In genomic region chr15:54618120-54618519, GRCh38 we compare ENCODE assay signal across 15 cellular contexts.
A peak's percentile ranks its signal among the peaks of the same experiment; 100 is the strongest.
DNase-seq lines count a peak whose midpoint lies in the region; FAIRE-seq and TF ChIP-seq lines count a peak whose summit lies in the region.
"Had no signal": no experiment of that assay in that cellular context is flagged by ENCODE, and none has a peak within 500 bp of the region (broad histone marks: within the 10 kb centered on the region; RNA-seq: fewer than 3 reads in every experiment).

No MANE protein-coding gene starts in this region.

- H3K4me1 ChIP-seq in hepatocyte (ENCODE audit: insufficient read depth) (no peaks in the 10 kb centered on the region), SK-N-SH (ENCODE audit: control insufficient read depth in 1 of 2, insufficient read depth in 2 of 2, low read depth in 1 of 2, low read length in 1 of 2) (no peaks in the 10 kb centered on the region)

- no peak for TF ChIP-seq RAD21 in SK-N-SH (IDR thresholded peaks at IDR 0.05; ENCODE audit: low read length)

- DNase-seq in D721Med (ENCODE audit: insufficient read length, low spot score) (no peak), HT1080 (ENCODE audit: low read depth) (peak; percentile 58), NCI-H82 treated with DMSO at 0.1 percent for 48 hours (lab: John Stamatoyannopoulos, UW; ENCODE audit: unreplicated experiment) (peak; percentile 2), hepatocyte (ENCODE audit: low spot score) (peak; percentile 13), T-helper 9 cell (no peak), SK-N-SH (no peak)
- no peak for DNase-seq in effector CD4-positive, alpha-beta T cell
- DNase-seq: C1 segment of cervical spinal cord; CD4-positive, alpha-beta T cell; DMS153; GF-D8; GM23248 had no signal

- TF ChIP-seq CTCF in D721Med (IDR thresholded peaks at IDR 0.05; ENCODE audit: insufficient read depth, missing control alignments) (no peak), hepatocyte (IDR thresholded peaks at IDR 0.05; ENCODE audit: poor library complexity) (no peak), SK-N-SH (IDR thresholded peaks at IDR 0.05) (no peak)

- H3K27me3 ChIP-seq in hepatocyte (no peaks in the 10 kb centered on the region), SK-N-SH (ENCODE audit: insufficient read depth) (no peaks in the 10 kb centered on the region)

- H3K9me2 ChIP-seq in hepatocyte (replicated peaks; ENCODE audit: insufficient read depth) (no peaks in the 10 kb centered on the region), SK-N-SH (no peaks in the 10 kb centered on the region; the same call in 1 of the 2 replicates)

- H3K27ac ChIP-seq in hepatocyte, result peak overlapping the region; percentile 58
- no peak overlapping the region for H3K27ac ChIP-seq in SK-N-SH (ENCODE audit: low read depth in 2 of 2, low read length in 1 of 2)
- H3K27ac ChIP-seq: GM23248 had no signal

- FAIRE-seq in D721Med (lab: Jason Lieb, UNC), result peak; percentile 60
- FAIRE-seq: A204.1, GM18507, H54 had no signal

- POLR2A ChIA-PET in SK-N-SH (lab: Yijun Ruan, JAX), result no interaction called here

- H3K9ac ChIP-seq in SK-N-SH, result no peak overlapping the region
- H3K9ac ChIP-seq: GM23248 had no signal

- H3K36me3 ChIP-seq in hepatocyte (replicated peaks; ENCODE audit: insufficient read depth, low read depth) (no peaks in the 10 kb centered on the region), SK-N-SH (replicated peaks in 1 of 2; ENCODE audit: control insufficient read depth in 1 of 2, insufficient read depth in 2 of 2, low read length in 1 of 2) (no peaks in the 10 kb centered on the region)

- no peak overlapping the region for H2AFZ ChIP-seq in hepatocyte
- no peak overlapping the region for H2AFZ ChIP-seq in SK-N-SH (ENCODE audit: low read depth)
- H2AFZ ChIP-seq: GM23248 had no signal

- 29% methylated on average over 2 of the region's 2 CpGs for WGBS in hepatocyte (ENCODE audit: low lambda C conversion rate, missing lambda C conversion rate)
- WGBS in SK-N-SH (ENCODE audit: low lambda C conversion rate), result 0% methylated on average over 2 of the region's 2 CpGs

- TF ChIP-seq EP300 in SK-N-SH (IDR thresholded peaks at IDR 0.05; ENCODE audit: borderline replicate concordance in 1 of 2, low read depth in 1 of 2, low read length in 1 of 2), result no peak

- no peaks in the 10 kb centered on the region for H3F3A ChIP-seq in SK-N-SH (replicated peaks; ENCODE audit: insufficient read depth)

- CTCF ChIA-PET in SK-N-SH (lab: Yijun Ruan, JAX), result no interaction called here

- H3K4me2 ChIP-seq in hepatocyte (no peak overlapping the region), SK-N-SH (no peak overlapping the region)

- H3K4me3 ChIP-seq in hepatocyte, result no peak overlapping the region
- H3K4me3 ChIP-seq in SK-N-SH (ENCODE audit: low read depth in 2 of 2, low read length in 1 of 2), result no peak overlapping the region
- H3K4me3 ChIP-seq: GM23248 had no signal

- H3K9me3 ChIP-seq in hepatocyte (ENCODE audit: low read depth) (no peaks in the 10 kb centered on the region), SK-N-SH (no peaks in the 10 kb centered on the region)

- H4K20me1 ChIP-seq in hepatocyte (ENCODE audit: insufficient read depth, poor library complexity, severe bottlenecking) (no peaks in the 10 kb centered on the region), SK-N-SH (ENCODE audit: insufficient read depth) (no peaks in the 10 kb centered on the region)

- H3K79me2 ChIP-seq in hepatocyte (no peaks in the 10 kb centered on the region), SK-N-SH (ENCODE audit: insufficient read depth) (no peaks in the 10 kb centered on the region)

TF ChIP-seq in SK-N-SH, 30 proteins besides CTCF, POLR2A, EP300 and RAD21:
- TF ChIP-seq GATA2 (CRISPR knock-in tag; IDR thresholded peaks at IDR 0.05), result no peak
- TF ChIP-seq, protein P1, sequence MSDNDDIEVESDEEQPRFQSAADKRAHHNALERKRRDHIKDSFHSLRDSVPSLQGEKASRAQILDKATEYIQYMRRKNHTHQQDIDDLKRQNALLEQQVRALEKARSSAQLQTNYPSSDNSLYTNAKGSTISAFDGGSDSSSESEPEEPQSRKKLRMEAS (IDR thresholded peaks at IDR 0.05; ENCODE audit: low read depth), result no peak
- TF ChIP-seq GABPA (IDR thresholded peaks at IDR 0.05; ENCODE audit: low read depth), result no peak
- TF ChIP-seq TAF1 (IDR thresholded peaks at IDR 0.05; ENCODE audit: borderline replicate concordance, low read depth, low read length), result no peak
- TF ChIP-seq RCOR1 (IDR thresholded peaks at IDR 0.05; ENCODE audit: low read length), result no peak
- TF ChIP-seq ELF1 (IDR thresholded peaks at IDR 0.05), result no peak
- TF ChIP-seq JUND (IDR thresholded peaks at IDR 0.05), result no peak
- no peak for TF ChIP-seq TEAD4 (IDR thresholded peaks at IDR 0.05; ENCODE audit: borderline replicate concordance, insufficient read depth)
- no peak for TF ChIP-seq NRF1 (IDR thresholded peaks at IDR 0.05; ENCODE audit: low read depth, low read length)
- no peak for TF ChIP-seq FOXM1 (IDR thresholded peaks at IDR 0.05; ENCODE audit: low read depth)

Comparison
In these comparisons a context has a peak if more than half of its experiments do, and no peak if none do; other contexts are left out.
1. DNase-seq: peak in HT1080 (single experiment), NCI-H82 treated with DMSO at 0.1 percent for 48 hours (single experiment) and hepatocyte (single experiment); none in D721Med (single experiment), T-helper 9 cell (single experiment), SK-N-SH (single experiment) and effector CD4-positive, alpha-beta T cell (single experiment).